ENCODE assay signal across 13 cellular contexts in the genomic region with DNA sequence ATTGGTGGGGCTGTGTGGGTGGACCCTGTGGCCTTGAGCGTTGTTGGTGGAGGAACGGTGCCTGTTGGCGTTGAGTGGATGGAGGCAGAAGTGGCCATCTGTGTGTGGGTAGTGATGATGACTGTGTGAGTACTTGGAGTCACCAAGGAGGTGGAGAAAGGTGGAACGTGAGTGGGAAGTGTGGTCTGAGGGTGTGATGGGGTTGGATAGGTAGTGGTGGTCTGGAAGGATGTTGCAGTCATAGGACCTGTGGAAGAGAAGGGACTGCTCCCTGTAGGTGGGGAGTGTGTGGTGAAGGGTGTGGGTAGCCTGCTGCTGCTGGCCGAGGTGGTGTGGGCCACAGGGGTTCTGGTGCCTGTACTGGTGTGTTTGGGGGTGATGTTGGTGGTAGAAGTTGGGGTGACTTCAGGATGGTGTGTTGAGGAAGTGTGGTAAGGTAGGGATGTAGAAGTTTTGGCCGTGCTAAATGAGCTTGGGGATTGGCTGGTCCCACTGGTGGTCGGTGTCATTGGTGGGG. TPM values are rescaled to one million over a fixed set of nuclear protein-coding genes. Genes with fewer than 3 reads are reported as not detected.
DNase-seq lines count a peak whose midpoint lies in the region; ATAC-seq, FAIRE-seq and TF ChIP-seq lines count a peak whose summit lies in the region.
"Not testable (repeated sequence)": the region's sequence is repeated elsewhere in the genome, so short reads cannot be mapped to it uniquely, and the experiment has no call there.
"Had no signal": no experiment of that assay in that cellular context is flagged by ENCODE, and none has a peak within 500 bp of the region (broad histone marks: within the 10 kb centered on the region; RNA-seq: fewer than 3 reads in every experiment).

No MANE protein-coding gene starts in this region.

- peaks cover 19% of the 10 kb centered on the region for H3K9me3 Mint-ChIP-seq in HFFc6
- peaks cover 17% of the 10 kb centered on the region for H3K9me3 Mint-ChIP-seq in stimulated activated naive CD8-positive, alpha-beta T cell treated with anti-CD3 and anti-CD28 coated beads, Interleukin-15, Interleukin-2, amounts not matched to agents 100 ng/mL and 50 ng/mL, for 24 hours

- H3K23ac ChIP-seq in neuronal stem cell (ENCODE audit: low read depth, low read length, poor library complexity): peak overlapping the region; percentile 46

- TF ChIP-seq EP300 in GM12878 (IDR thresholded peaks at IDR 0.05; ENCODE audit: borderline replicate concordance in 1 of 2, control insufficient read depth in 1 of 2, low read depth in 2 of 2, low read length in 2 of 2): not testable (repeated sequence)

- not testable (repeated sequence) for H2AK5ac ChIP-seq in neuronal stem cell (ENCODE audit: low read depth, low read length)

- intact Hi-C loops in GM12878 (cut with micrococcal nuclease; ENCODE audit: unreplicated experiment): not testable (repeated sequence)

- not testable (repeated sequence) for H2BK12ac ChIP-seq in neuronal stem cell (ENCODE audit: low read length)

- H2BK15ac ChIP-seq in neuronal stem cell (ENCODE audit: low read length): not testable (repeated sequence)

- H3K18ac ChIP-seq in neuronal stem cell (ENCODE audit: low read length): not testable (repeated sequence)

- H3K36me3 ChIP-seq in BLaER1: peaks cover 15% of the 10 kb centered on the region; the same call in 1 of the 2 replicates
- not testable (repeated sequence) for H3K36me3 ChIP-seq in GM12878 (ENCODE audit: control insufficient read depth in 2 of 2, insufficient read depth in 2 of 2, low read length in 1 of 2); neuronal stem cell (replicated peaks in 1 of 2; ENCODE audit: control insufficient read depth in 2 of 2, insufficient read depth in 2 of 2, low read length in 2 of 2)

- POLR2A ChIA-PET in GM12878 (lab: Charles Lee): not testable (repeated sequence)

- CTCF ChIA-PET in GM12878 (lab: Yijun Ruan, JAX): not testable (repeated sequence)

- BruUV-seq in GM12878 (replicated peaks; lab: Mats Ljungman, UMichigan): not testable (repeated sequence)

- H3K27ac Mint-ChIP-seq in HFFc6: not testable (repeated sequence)
- peak overlapping the region; percentile 3 for H3K27ac Mint-ChIP-seq in stimulated activated naive CD8-positive, alpha-beta T cell treated with anti-CD3 and anti-CD28 coated beads, Interleukin-15, Interleukin-2, amounts not matched to agents 100 ng/mL and 50 ng/mL, for 24 hours

- peak overlapping the region; percentile 6 for H3K14ac ChIP-seq in neuronal stem cell (ENCODE audit: low read length)

- H4K8ac ChIP-seq in neuronal stem cell (ENCODE audit: low read depth, low read length): not testable (repeated sequence)

- TF ChIP-seq POLR2A in GM12878 (IDR thresholded peaks at IDR 0.05; ENCODE audit: low read depth, low read length): not testable (repeated sequence)

- not testable (repeated sequence) for H2BK5ac ChIP-seq in neuronal stem cell (ENCODE audit: low read length)

- not testable (repeated sequence) for H3K79me2 ChIP-seq in GM12878 (ENCODE audit: control insufficient read depth, insufficient read depth, low read length)

- H3K79me1 ChIP-seq in neuronal stem cell (ENCODE audit: low read depth, low read length): not testable (repeated sequence)

- not testable (repeated sequence) for H2BK120ac ChIP-seq in neuronal stem cell (ENCODE audit: low read depth, low read length)

- H3K27ac ChIP-seq in BLaER1; GM12878 (ENCODE audit: control insufficient read depth, insufficient read depth); neuronal stem cell (replicated peaks; ENCODE audit: low read length): not testable (repeated sequence)

- H3K27me3 ChIP-seq in BLaER1; GM12878 (replicated peaks in 1 of 2; ENCODE audit: control insufficient read depth in 2 of 2, insufficient read depth in 2 of 2, low read length in 1 of 2); neuronal stem cell (ENCODE audit: control insufficient read depth in 3 of 3, insufficient read depth in 3 of 3, low read depth in 1 of 3, low read length in 3 of 3): not testable (repeated sequence)

- not testable (repeated sequence) for H3K4ac ChIP-seq in neuronal stem cell (ENCODE audit: low read length)

- RAD21 ChIA-PET in GM12878 (lab: Charles Lee; ENCODE audit: unreplicated experiment): not testable (repeated sequence)

- not testable (repeated sequence) for H3K4me1 Mint-ChIP-seq in HFFc6 (ENCODE audit: low read depth)
- H3K4me1 Mint-ChIP-seq in stimulated activated naive CD8-positive, alpha-beta T cell treated with anti-CD3 and anti-CD28 coated beads, Interleukin-15, Interleukin-2, amounts not matched to agents 100 ng/mL and 50 ng/mL, for 24 hours (ENCODE audit: low read depth): peaks cover 21% of the 10 kb centered on the region

- TF ChIP-seq RAD21 in GM12878 (IDR thresholded peaks at IDR 0.05; ENCODE audit: insufficient read depth, low read depth, low read length): not testable (repeated sequence)

- not testable (repeated sequence) for H2AFZ ChIP-seq in GM12878 (ENCODE audit: control insufficient read depth, low read depth, low read length); neuronal stem cell (ENCODE audit: low read length)

- in situ Hi-C loops in GM12878 (cut with MboI): not testable (repeated sequence)

- not testable (repeated sequence) for H3K4me3 Mint-ChIP-seq in HFFc6; stimulated activated naive CD8-positive, alpha-beta T cell treated with anti-CD3 and anti-CD28 coated beads, Interleukin-15, Interleukin-2, amounts not matched to agents 100 ng/mL and 50 ng/mL, for 24 hours

- H4K91ac ChIP-seq in neuronal stem cell (ENCODE audit: low read depth, low read length, poor library complexity): not testable (repeated sequence)

- TF ChIP-seq CTCF in HFFc6 (IDR thresholded peaks at IDR 0.05); GM12878 (IDR thresholded peaks at IDR 0.05 in 2 of 3, conservative IDR thresholded peaks at IDR 0.05 in 1 of 3; ENCODE audit: control insufficient read depth in 2 of 3, extremely low read depth in 1 of 3, insufficient read depth in 1 of 3, low read depth in 3 of 3, low read length in 3 of 3): not testable (repeated sequence)

- peak; percentile 97 for FAIRE-seq in GM12878 (lab: Jason Lieb, UNC)

- peaks cover 40% of the 10 kb centered on the region for H4K20me1 ChIP-seq in BLaER1
- not testable (repeated sequence) for H4K20me1 ChIP-seq in GM12878 (ENCODE audit: control insufficient read depth, insufficient read depth)

- SMC1A ChIA-PET in GM12878 (lab: Charles Lee; ENCODE audit: uncharacterized antibody, unreplicated experiment): interaction anchor here (0.5 kb wide), 1 partner anchor 87 kb away, joined by 3 read pairs; no protein-coding TSS in a partner anchor

- DNase-seq in HFFc6: peak; percentile 2
- peak; percentile 64 for DNase-seq in activated CD8-positive, alpha-beta memory T cell treated with anti-CD3 and anti-CD28 coated beads for 24 hours
- not testable (repeated sequence) for DNase-seq in GM12878 (ENCODE audit: low read depth, low spot score); neuronal stem cell (ENCODE audit: low spot score)
- DNase-seq in fibroblast of peridontal ligament (ENCODE audit: extremely low read depth): peak; percentile 1
- DNase-seq in kidney tubule cell (ENCODE audit: low spot score): peak; percentile 25

- H3K36me3 Mint-ChIP-seq in HFFc6 (ENCODE audit: low read depth): peaks cover 22% of the 10 kb centered on the region
- not testable (repeated sequence) for H3K36me3 Mint-ChIP-seq in stimulated activated naive CD8-positive, alpha-beta T cell treated with anti-CD3 and anti-CD28 coated beads, Interleukin-15, Interleukin-2, amounts not matched to agents 100 ng/mL and 50 ng/mL, for 24 hours (ENCODE audit: low read depth)

- H3K9me3 ChIP-seq in BLaER1: peaks cover 14% of the 10 kb centered on the region
- H3K9me3 ChIP-seq in GM12878 (replicated peaks; ENCODE audit: control insufficient read depth, insufficient read depth, low read length); neuronal stem cell (replicated peaks in 1 of 2; ENCODE audit: control insufficient read depth in 2 of 2, insufficient read depth in 1 of 2, low read depth in 1 of 2, low read length in 2 of 2): not testable (repeated sequence)

- H3K9ac ChIP-seq in BLaER1; GM12878 (ENCODE audit: control insufficient read depth, insufficient read depth, low read length): not testable (repeated sequence)
- H3K9ac ChIP-seq in neuronal stem cell (ENCODE audit: low read depth, low read length, poor library complexity): peak overlapping the region; percentile 45

- not testable (repeated sequence) for H3K27me3 Mint-ChIP-seq in HFFc6 (ENCODE audit: insufficient read depth); stimulated activated naive CD8-positive, alpha-beta T cell treated with anti-CD3 and anti-CD28 coated beads, Interleukin-15, Interleukin-2, amounts not matched to agents 100 ng/mL and 50 ng/mL, for 24 hours

- not testable (repeated sequence) for ATAC-seq in GM12878

- not testable (repeated sequence) for H3K4me3 ChIP-seq in BLaER1, GM12878
- H3K4me3 ChIP-seq in neuronal stem cell (ENCODE audit: low read length in 2 of 2): peak overlapping the region in 1 of 2 donors; percentile 61

- H3K4me1 ChIP-seq in BLaER1: peaks cover 89% of the 10 kb centered on the region
- H3K4me1 ChIP-seq in GM12878 (ENCODE audit: control insufficient read depth, insufficient read depth, low read length): not testable (repeated sequence)
- H3K4me1 ChIP-seq in neuronal stem cell (ENCODE audit: control insufficient read depth in 2 of 2, insufficient read depth in 1 of 2, low read depth in 1 of 2, low read length in 2 of 2): peaks cover 0 to 10% of the 10 kb centered on the region in 2 donors

- 61% methylated on average over 7 of the region's 7 CpGs for WGBS in GM12878 (ENCODE audit: insufficient coverage, insufficient replicate concordance, low lambda C conversion rate, missing lambda C conversion rate)
- WGBS in neuronal stem cell (ENCODE audit: extremely low coverage in 2 of 2, insufficient read length in 2 of 2, insufficient replicate concordance in 1 of 2), 2 donors: 100% methylated on average over 1 of the region's 7 CpGs; no CpG with 5 or more reads in 1 of the 2 donors

- H3K4me2 ChIP-seq in BLaER1: peak overlapping the region; percentile 96; the same call in 1 of the 2 replicates
- H3K4me2 ChIP-seq in GM12878 (ENCODE audit: control insufficient read depth, insufficient read depth); neuronal stem cell (ENCODE audit: insufficient read depth, low read length, poor library complexity, severe bottlenecking): not testable (repeated sequence)

RNA-seq across cellular contexts. Expression of a gene that starts 19.9 kb away (rescaled TPM):
- not detected for total RNA-seq in HFFc6 (2021; fragmentation: NEBNext Ultra II Directional; extraction: Animal tissue kit (Norgen Biotek cat#: 25700))
- total RNA-seq in GM12878 (2013; cell fraction: nucleolus; rRNA removed): not detected in 2 replicates
- total RNA-seq in GM12878 (2014; rRNA removed): not detected in 2 replicates
- total RNA-seq in GM12878 (2014; rRNA removed; fragmentation: Illumina TruSeq; extraction: Trizol): not detected in 2 replicates
- 0.03 and 0.19 TPM in 2 replicates for total RNA-seq in GM12878 (2021)
- 0.20 TPM for polyA plus RNA-seq in GM12878 (2011; ENCODE audit: low read depth)
- polyA plus RNA-seq in GM12878 (2011; rRNA removed): not detected in 2 replicates
- polyA plus RNA-seq in GM12878 (2011; cell fraction: cytosol; rRNA removed): not detected in 2 replicates
- polyA plus RNA-seq in GM12878 (2011; cell fraction: nucleus; rRNA removed): not detected in 2 replicates
- 0.13 and 0.53 TPM in 2 replicates for polyA plus RNA-seq in GM12878 (2012)
- not detected in 2 replicates for polyA plus RNA-seq in GM12878 (2014; fragmentation: Illumina TruSeq; extraction: Trizol)
- polyA plus RNA-seq in GM12878 (2014; fragmentation: Nextera tagmentation; extraction: Ambion mirVana): not detected
- 0.03 TPM in 1 of 2 replicates, not detected in the other for polyA plus RNA-seq in GM12878 (2014; rRNA removed)
- polyA plus RNA-seq in GM12878 (2016; fragmentation: Nextera tagmentation; extraction: Ambion mirVana): not detected
- polyA minus RNA-seq in GM12878 (2011; rRNA and poly(A)+ RNA removed): not detected in 2 replicates
- not detected in 2 replicates for polyA minus RNA-seq in GM12878 (2011; cell fraction: cytosol; rRNA and poly(A)+ RNA removed)
- polyA minus RNA-seq in GM12878 (2011; cell fraction: nucleus; rRNA and poly(A)+ RNA removed): 0.10 TPM in 1 of 2 replicates, not detected in the other
- polyA plus RNA-seq in neuronal stem cell (2013, experiment 1 of 2): not detected
- polyA plus RNA-seq in neuronal stem cell (2013, experiment 2 of 2): not detected
- total RNA-seq: left colon; LHCN-M2; pulmonary artery endothelial cell; T-helper 2 cell treated with Interferon-gamma antibody and Interleukin-4, amounts not matched to agents 100 ng/mL and 5 ng/mL, for 36 hours; ureter had no signal

RNA-seq across cellular contexts. Expression of a gene that starts 58.0 kb away (rescaled TPM):
- total RNA-seq in HFFc6 (2021; fragmentation: NEBNext Ultra II Directional; extraction: Animal tissue kit (Norgen Biotek cat#: 25700)): under 1 TPM in 1 of 6 experiments, not detected in 5; 0.24 TPM
- not detected in 2 replicates for total RNA-seq in GM12878 (2013; cell fraction: nucleolus; rRNA removed)
- total RNA-seq in GM12878 (2014; rRNA removed) (not detected in 2 replicates), GM12878 (2014; rRNA removed; fragmentation: Illumina TruSeq; extraction: Trizol) (not detected in 2 replicates), GM12878 (2021) (0.11 and 0.23 TPM in 2 replicates)
- not detected for polyA plus RNA-seq in GM12878 (2011; ENCODE audit: low read depth)
- polyA plus RNA-seq in GM12878 (2011; rRNA removed) (not detected in 2 replicates), GM12878 (2014; fragmentation: Illumina TruSeq; extraction: Trizol) (not detected in 2 replicates), GM12878 (2014; fragmentation: Nextera tagmentation; extraction: Ambion mirVana) (not detected), GM12878 (2014; rRNA removed) (not detected in 2 replicates), GM12878 (2016; fragmentation: Nextera tagmentation; extraction: Ambion mirVana) (not detected)
- polyA plus RNA-seq in GM12878 (2011; cell fraction: cytosol; rRNA removed): not detected in 2 replicates
- 0.03 TPM in 1 of 2 replicates, not detected in the other for polyA plus RNA-seq in GM12878 (2011; cell fraction: nucleus; rRNA removed)
- polyA plus RNA-seq in GM12878 (2012): 0.01 and 0.03 TPM in 2 replicates
- not detected in 2 replicates for polyA minus RNA-seq in GM12878 (2011; rRNA and poly(A)+ RNA removed)
- polyA minus RNA-seq in GM12878 (2011; cell fraction: cytosol; rRNA and poly(A)+ RNA removed): not detected in 2 replicates
- not detected in 2 replicates for polyA minus RNA-seq in GM12878 (2011; cell fraction: nucleus; rRNA and poly(A)+ RNA removed)
- polyA plus RNA-seq in neuronal stem cell (2013, experiment 1 of 2): not detected
- under 0.01 TPM for polyA plus RNA-seq in neuronal stem cell (2013, experiment 2 of 2)
- total RNA-seq: LHCN-M2; pulmonary artery endothelial cell; T-helper 2 cell treated with Interferon-gamma antibody and Interleukin-4, amounts not matched to agents 100 ng/mL and 5 ng/mL, for 36 hours had no signal
